In genomic region chr7:107874097-107874496, GRCh38 we compare ENCODE assay signal across 15 cellular contexts.
"Had no signal": no experiment of that assay in that cellular context is flagged by ENCODE, and none has a peak within 500 bp of the region (broad histone marks: within the 10 kb centered on the region; RNA-seq: fewer than 3 reads in every experiment).

No MANE protein-coding gene starts in this region.

- H3K4me1 Mint-ChIP-seq: nephron progenitor cell had no signal

- H3K27me3 ChIP-seq: adrenal gland, esophagus muscularis mucosa, right lobe of liver, tibial artery had no signal

- H3K27ac Mint-ChIP-seq: activated naive CD8-positive, alpha-beta T cell; nephron progenitor cell had no signal

- H3K27me3 Mint-ChIP-seq: activated naive CD8-positive, alpha-beta T cell; central memory CD8-positive, alpha-beta T cell had no signal

- H3K4me3 ChIP-seq: adrenal gland, esophagus muscularis mucosa, right lobe of liver, smooth muscle cell, tibial artery had no signal

- H3K4me3 Mint-ChIP-seq: activated naive CD8-positive, alpha-beta T cell; central memory CD8-positive, alpha-beta T cell; nephron progenitor cell; T-helper 2 cell treated with Interferon-gamma antibody and Interleukin-4, amounts not matched to agents 5 μg/mL and 100 μg/mL, for 36 hours had no signal

- H3K9me3 ChIP-seq: adrenal gland, esophagus muscularis mucosa, right lobe of liver, tibial artery had no signal

- H3K4me2 ChIP-seq: smooth muscle cell had no signal

- H3K4me1 ChIP-seq: adrenal gland, right lobe of liver, tibial artery had no signal

- H3K36me3 Mint-ChIP-seq: activated naive CD8-positive, alpha-beta T cell had no signal

- H3K27ac ChIP-seq: adrenal gland, right lobe of liver, tibial artery, WERI-Rb-1 had no signal

- H3K36me3 ChIP-seq: adrenal gland, esophagus muscularis mucosa, right lobe of liver, tibial artery, WERI-Rb-1 had no signal

- DNase-seq: activated CD4-positive, alpha-beta T cell treated with anti-CD3 and anti-CD28 coated beads for 1 hour; activated T-cell treated with anti-CD3 and anti-CD28 coated beads, Interleukin-2, amount 50 U/mL, for 1 hour; glutamatergic neuron; left ventricle myocardium superior; occipital lobe; right lobe of liver; tibial artery had no signal

- H3K9me3 Mint-ChIP-seq: central memory CD8-positive, alpha-beta T cell; nephron progenitor cell; T-helper 2 cell treated with Interferon-gamma antibody and Interleukin-4, amounts not matched to agents 5 μg/mL and 100 μg/mL, for 36 hours had no signal
